ENCODE assay signal across 19 cellular contexts in genomic region chr18:24219561-24220317, GRCh38.
DNase-seq lines count a peak whose midpoint lies in the region; ATAC-seq and TF ChIP-seq lines count a peak whose summit lies in the region.
"Had no signal": no experiment of that assay in that cellular context is flagged by ENCODE, and none has a peak within 500 bp of the region (broad histone marks: within the 10 kb centered on the region; RNA-seq: fewer than 3 reads in every experiment).

No MANE protein-coding gene starts in this region.

- no peak for ATAC-seq in HG02852 (IDR thresholded peaks at IDR 0.05; ENCODE audit: unreplicated experiment)
- ATAC-seq in HG03095 (IDR thresholded peaks at IDR 0.05; ENCODE audit: unreplicated experiment) = no peak
- ATAC-seq: sciatic nerve; stimulated activated naive CD8-positive, alpha-beta T cell treated with anti-CD3 and anti-CD28 coated beads, Interleukin-15, amount 100 ng/mL, for 72 hours had no signal

- no peak for TF ChIP-seq POLR2A in testis (IDR thresholded peaks at IDR 0.05)

- H3K4me3 ChIP-seq in ascending aorta (no peak overlapping the region), testis (no peak overlapping the region)
- H3K4me3 ChIP-seq: GM23248, MG63, vagina had no signal

- H3K27ac ChIP-seq in ascending aorta (peak overlapping the region; percentile 2 to 21), testis (no peak overlapping the region)
- H3K27ac ChIP-seq: GM23248, HL-60, neutrophil, vagina had no signal

- H3K9me3 ChIP-seq in ascending aorta (no peaks in the 10 kb centered on the region), testis (no peaks in the 10 kb centered on the region)
- H3K9me3 ChIP-seq: MG63, neutrophil, vagina had no signal

- H3K36me3 ChIP-seq in ascending aorta (peaks cover 0 to 3% of the 10 kb centered on the region in 2 donors), testis (ENCODE audit: low read depth, missing control alignments) (no peaks in the 10 kb centered on the region)
- H3K36me3 ChIP-seq: MG63, vagina had no signal

- peak; percentile 21 for DNase-seq in G401 (ENCODE audit: low spot score)
- peak; percentile 73 for DNase-seq in NCI-H2081 treated with DMSO at 0.1 percent for 48 hours (lab: John Stamatoyannopoulos, UW)
- DNase-seq in ascending aorta (ENCODE audit: low spot score in 2 of 2) = no peak
- DNase-seq in myocyte (ENCODE audit: low read depth) = peak; percentile 79
- no peak for DNase-seq in testis
- DNase-seq in GM10266 (ENCODE audit: extremely low spot score) = no peak
- DNase-seq: activated CD4-positive, alpha-beta T cell treated with anti-CD3 and anti-CD28 coated beads, Interleukin-2, amount 10 ng/mL, durations not matched to agents 7 days and 5 days; CD4-positive, alpha-beta T cell; DND-41; GM23248; MG63; stimulated activated CD4-positive, alpha-beta T cell treated with anti-CD3 and anti-CD28 coated beads, Interleukin-1b, Interleukin-23, amount 100 ng/mL, for 48 hours; stimulated activated naive CD8-positive, alpha-beta T cell treated with anti-CD3 and anti-CD28 coated beads, Interleukin-15, amount 100 ng/mL, for 72 hours had no signal

- H3K27me3 ChIP-seq in ascending aorta = no peaks in the 10 kb centered on the region
- no peaks in the 10 kb centered on the region for H3K27me3 ChIP-seq in testis
- H3K27me3 ChIP-seq: MG63, neutrophil, vagina had no signal

- H3K4me1 ChIP-seq in ascending aorta (peaks cover 0 to 8% of the 10 kb centered on the region in 2 donors), testis (peaks cover 9% of the 10 kb centered on the region)

- in situ Hi-C loops in G401 (cut with HindIII; ENCODE audit: low sequenced_read_pairs) = no loop called here

- TF ChIP-seq CTCF in ascending aorta (IDR thresholded peaks at IDR 0.05) = no peak
- no peak for TF ChIP-seq CTCF in testis (IDR thresholded peaks at IDR 0.05)
- TF ChIP-seq CTCF in GM10266 (IDR thresholded peaks at IDR 0.05; ENCODE audit: control insufficient read depth, insufficient read depth, low read depth, missing control alignments) = no peak

- WGBS in testis, 2 donors = 82 to 86% methylated on average over 7 of the region's 7 CpGs

- intact Hi-C loops in ascending aorta (cut with DNase I) (loop anchor here (5.0 kb wide), 2 partner anchors 53 to 103 kb away; no protein-coding TSS in a partner anchor), testis (cut with DNase I; ENCODE audit: low total_unique reads) (no loop called here)

Comparison
In these comparisons a context has a peak if more than half of its experiments do, and no peak if none do; other contexts are left out.
1. DNase-seq: peak in G401 (single experiment), NCI-H2081 treated with DMSO at 0.1 percent for 48 hours (single experiment) and myocyte (single experiment); none in ascending aorta (0 of 2), testis (single experiment) and GM10266 (single experiment).
2. H3K27ac ChIP-seq: peak in ascending aorta (2 of 2); none in testis (0 of 2).